8 cellular contexts compared by ENCODE assay signal in genomic region chr7:158827411-158828342, GRCh38. TPM values are rescaled to one million over a fixed set of nuclear protein-coding genes. Genes with fewer than 3 reads are reported as not detected.
DNase-seq lines count a peak whose midpoint lies in the region; ATAC-seq, FAIRE-seq and TF ChIP-seq lines count a peak whose summit lies in the region.

No MANE protein-coding gene starts in this region.

- H2AFZ ChIP-seq in keratinocyte (ENCODE audit: control insufficient read depth, low read length) = no peak overlapping the region

- H3K9me3 ChIP-seq in BLaER1 treated with 17β-estradiol and CSF1 and Interleukin-3, amounts not matched to agents 10 nM and 100 nM (replicated peaks in 1 of 11) = no peaks in the 10 kb centered on the region
- H3K9me3 ChIP-seq in HUES64 (ENCODE audit: insufficient read depth, low read depth, low read length) (no peaks in the 10 kb centered on the region), keratinocyte (ENCODE audit: control insufficient read depth, low read depth, low read length) (no peaks in the 10 kb centered on the region)

- WGBS in HUES64 = 38% methylated on average over 21 of the region's 21 CpGs

- peak overlapping the region; percentile 92 to 98 (median 96) for H3K9ac ChIP-seq in BLaER1 treated with 17β-estradiol and CSF1 and Interleukin-3, amounts not matched to agents 10 nM and 100 nM
- H3K9ac ChIP-seq in HUES64 (ENCODE audit: low read depth, low read length) (peak overlapping the region; percentile 73), keratinocyte (ENCODE audit: control insufficient read depth, extremely low read depth, insufficient read depth, low read length) (peak overlapping the region; percentile 90)

- no peak for DNase-seq in activated naive CD4-positive, alpha-beta T cell treated with anti-CD3 and anti-CD28 coated beads, Interleukin-2, amount 50 U/mL, for 72 hours (ENCODE audit: low spot score in 2 of 2)
- DNase-seq in keratinocyte (ENCODE audit: low read depth, low spot score) = no peak
- no peak for DNase-seq in substantia nigra (lab: John Stamatoyannopoulos, UW)
- no peak for DNase-seq in RCC 7860 (ENCODE audit: low spot score)
- no peak for DNase-seq in NCI-H446 (lab: John Stamatoyannopoulos, UW)

- peak overlapping the region; percentile 81 to 97 (median 94) for H3K4me3 ChIP-seq in BLaER1 treated with 17β-estradiol and CSF1 and Interleukin-3, amounts not matched to agents 10 nM and 100 nM
- H3K4me3 ChIP-seq in HUES64 (ENCODE audit: low read length) (peak overlapping the region; percentile 95), keratinocyte (ENCODE audit: control insufficient read depth in 2 of 3, extremely low read depth in 1 of 3, insufficient read depth in 2 of 3, low read depth in 1 of 3, low read length in 3 of 3) (peak overlapping the region; percentile 73 to 98 (median 83))

- no peak for ATAC-seq in activated naive CD4-positive, alpha-beta T cell treated with anti-CD3 and anti-CD28 coated beads, Interleukin-2, amount 50 U/mL, for 72 hours
- ATAC-seq in GM18861 (IDR thresholded peaks at IDR 0.05; ENCODE audit: unreplicated experiment) = no peak

- H3K27me3 ChIP-seq in BLaER1 treated with 17β-estradiol and CSF1 and Interleukin-3, amounts not matched to agents 10 nM and 100 nM = no peaks in the 10 kb centered on the region
- peaks cover 4% of the 10 kb centered on the region; the same call in 1 of the 2 replicates for H3K27me3 ChIP-seq in HUES64 (ENCODE audit: insufficient read depth, low read length)
- no peaks in the 10 kb centered on the region for H3K27me3 ChIP-seq in keratinocyte (ENCODE audit: control insufficient read depth, extremely low read depth, insufficient read depth, low read length)

- FAIRE-seq in keratinocyte (lab: Jason Lieb, UNC) = peak; percentile 63
- no peak for FAIRE-seq in RCC 7860 (lab: Jason Lieb, UNC)

- H3K79me2 ChIP-seq in keratinocyte (ENCODE audit: control insufficient read depth, insufficient read depth, low read length) = peaks cover 60% of the 10 kb centered on the region

- dilution Hi-C loops in keratinocyte (cut with MboI; ENCODE audit: extremely low pct_ligation_motif_present, low sequenced_read_pairs) = no loop called here

- no peaks in the 10 kb centered on the region for H3K9me1 ChIP-seq in keratinocyte (ENCODE audit: control insufficient read depth, extremely low read depth, insufficient read depth, low read length)

- peaks cover 11 to 13% of the 10 kb centered on the region in 2 donors for H3K36me3 Mint-ChIP-seq in activated naive CD4-positive, alpha-beta T cell treated with anti-CD3 and anti-CD28 coated beads, Interleukin-2, amount 50 U/mL, for 72 hours

- no peak for TF ChIP-seq CTCF in keratinocyte (optimal IDR thresholded peaks at IDR 0.05 in 1 of 3, IDR thresholded peaks at IDR 0.05 in 1 of 3, conservative IDR thresholded peaks at IDR 0.05 in 1 of 3; ENCODE audit: extremely low read depth in 1 of 3, insufficient read depth in 2 of 3, low read length in 3 of 3)

- H3K27ac Mint-ChIP-seq in activated naive CD4-positive, alpha-beta T cell treated with anti-CD3 and anti-CD28 coated beads, Interleukin-2, amount 50 U/mL, for 72 hours = peak overlapping the region; percentile 87 to 96

- peak overlapping the region; percentile 82 to 96 (median 94) for H3K4me2 ChIP-seq in BLaER1 treated with 17β-estradiol and CSF1 and Interleukin-3, amounts not matched to agents 10 nM and 100 nM
- peak overlapping the region; percentile 66 for H3K4me2 ChIP-seq in keratinocyte (ENCODE audit: control insufficient read depth, extremely low read depth, insufficient read depth, low read depth, low read length)

- H4K20me1 ChIP-seq in BLaER1 treated with 17β-estradiol and CSF1 and Interleukin-3, amounts not matched to agents 10 nM and 100 nM = peaks cover 5 to 41% (median 24%) of the 10 kb centered on the region in 11 experiments; a peak in 18 of 22 replicates
- no peaks in the 10 kb centered on the region for H4K20me1 ChIP-seq in keratinocyte (ENCODE audit: control insufficient read depth, extremely low read depth, insufficient read depth, low read length)

- H3K9me3 Mint-ChIP-seq in activated naive CD4-positive, alpha-beta T cell treated with anti-CD3 and anti-CD28 coated beads, Interleukin-2, amount 50 U/mL, for 72 hours = no peaks in the 10 kb centered on the region

- peak overlapping the region; percentile 89 to 99 (median 96) for H3K27ac ChIP-seq in BLaER1 treated with 17β-estradiol and CSF1 and Interleukin-3, amounts not matched to agents 10 nM and 100 nM
- no peak overlapping the region for H3K27ac ChIP-seq in HUES64 (ENCODE audit: low read depth, low read length)
- H3K27ac ChIP-seq in keratinocyte (ENCODE audit: control insufficient read depth, insufficient read depth, low read length) = peak overlapping the region; percentile 87
- peak overlapping the region; percentile 76 for H3K27ac ChIP-seq in substantia nigra (ENCODE audit: low read depth, low read length, poor library complexity, severe bottlenecking)

- H3K4me1 ChIP-seq in BLaER1 treated with 17β-estradiol and CSF1 and Interleukin-3, amounts not matched to agents 10 nM and 100 nM = peaks cover 44 to 71% (median 65%) of the 10 kb centered on the region in 10 experiments
- peaks cover 25% of the 10 kb centered on the region for H3K4me1 ChIP-seq in HUES64 (ENCODE audit: insufficient read depth, low read length)
- H3K4me1 ChIP-seq in keratinocyte (ENCODE audit: control insufficient read depth, extremely low read depth, insufficient read depth, low read length) = peaks cover 14% of the 10 kb centered on the region

- peaks cover 0 to 17% (median 6%) of the 10 kb centered on the region in 11 experiments; a peak in 7 of 22 replicates for H3K36me3 ChIP-seq in BLaER1 treated with 17β-estradiol and CSF1 and Interleukin-3, amounts not matched to agents 10 nM and 100 nM
- H3K36me3 ChIP-seq in HUES64 (ENCODE audit: insufficient read depth, low read length) (no peaks in the 10 kb centered on the region), keratinocyte (ENCODE audit: control insufficient read depth in 2 of 2, extremely low read depth in 1 of 2, insufficient read depth in 2 of 2, low read length in 2 of 2) (no peaks in the 10 kb centered on the region)

RNA-seq across cellular contexts. Expression of gene ESYT2, which starts 1.6 kb away (rescaled TPM):
- polyA plus RNA-seq in HUES64 (2013, experiment 1 of 2) = 14.6 TPM
- 18.1 TPM for polyA plus RNA-seq in HUES64 (2013, experiment 2 of 2)
- 10 to 100 TPM; 54.4 to 73.3 TPM for total RNA-seq in activated naive CD4-positive, alpha-beta T cell treated with anti-CD3 and anti-CD28 coated beads, Interleukin-2, amount 50 U/mL, for 72 hours
- polyA plus RNA-seq in keratinocyte = 37.5 to 45.9 TPM (median 43.3 TPM) in 3 replicates
- polyA plus RNA-seq in keratinocyte (2011; ENCODE audit: low read depth) = 25.0 TPM
- polyA plus RNA-seq in keratinocyte (2011; cell fraction: cytosol; rRNA removed) = 20.4 and 30.4 TPM in 2 replicates
- polyA plus RNA-seq in keratinocyte (2011; cell fraction: nucleus; rRNA removed) = 48.0 and 55.0 TPM in 2 replicates
- 28.8 and 38.8 TPM in 2 replicates for polyA plus RNA-seq in keratinocyte (2012; ENCODE audit: low replicate concordance)
- polyA minus RNA-seq in keratinocyte = 40.8 to 60.4 TPM (median 48.7 TPM) in 3 replicates
- polyA minus RNA-seq in keratinocyte (2011; cell fraction: cytosol; rRNA and poly(A)+ RNA removed) = 53.3 TPM
- 70.4 and 102 TPM in 2 replicates for polyA minus RNA-seq in keratinocyte (2011; cell fraction: nucleus; rRNA and poly(A)+ RNA removed)

RNA-seq across cellular contexts. Expression of gene DYNC2I1, which starts 28.7 kb away (rescaled TPM):
- 8.9 TPM for polyA plus RNA-seq in HUES64 (2013, experiment 1 of 2)
- 11.1 TPM for polyA plus RNA-seq in HUES64 (2013, experiment 2 of 2)
- total RNA-seq in activated naive CD4-positive, alpha-beta T cell treated with anti-CD3 and anti-CD28 coated beads, Interleukin-2, amount 50 U/mL, for 72 hours = 10 to 100 TPM; 12.0 to 16.9 TPM
- polyA plus RNA-seq in keratinocyte = 9.1 to 13.6 TPM (median 11.7 TPM) in 3 replicates
- 12.0 TPM for polyA plus RNA-seq in keratinocyte (2011; ENCODE audit: low read depth)
- 6.4 and 9.4 TPM in 2 replicates for polyA plus RNA-seq in keratinocyte (2011; cell fraction: cytosol; rRNA removed)
- 23.5 and 29.0 TPM in 2 replicates for polyA plus RNA-seq in keratinocyte (2011; cell fraction: nucleus; rRNA removed)
- polyA plus RNA-seq in keratinocyte (2012; ENCODE audit: low replicate concordance) = 5.8 and 7.8 TPM in 2 replicates
- 2.8 to 10.6 TPM (median 7.1 TPM) in 3 replicates for polyA minus RNA-seq in keratinocyte
- 6.3 TPM for polyA minus RNA-seq in keratinocyte (2011; cell fraction: cytosol; rRNA and poly(A)+ RNA removed)
- 10.4 and 16.2 TPM in 2 replicates for polyA minus RNA-seq in keratinocyte (2011; cell fraction: nucleus; rRNA and poly(A)+ RNA removed)
